In genomic region chr7:80087051-80087767, GRCh38 we compare ENCODE assay signal across 1 cellular context.
TF ChIP-seq lines count a peak whose summit lies in the region.

No MANE protein-coding gene starts in this region.

TF ChIP-seq in SK-N-SH, 30 proteins besides CTCF, POLR2A, EP300 and RAD21 (continued from another document):
- TF ChIP-seq TEAD4 (IDR thresholded peaks at IDR 0.05; ENCODE audit: borderline replicate concordance, insufficient read depth) (peak; percentile 63; the same call in 1 of the 2 replicates), RCOR1 (IDR thresholded peaks at IDR 0.05; ENCODE audit: low read length) (no peak), POLR2AphosphoS5 (IDR thresholded peaks at IDR 0.05; ENCODE audit: low read depth, low read length) (peak; percentile 17; the same call in 1 of the 2 replicates)
